Comparison of ENCODE assay signal across 22 cellular contexts in the genomic region with DNA sequence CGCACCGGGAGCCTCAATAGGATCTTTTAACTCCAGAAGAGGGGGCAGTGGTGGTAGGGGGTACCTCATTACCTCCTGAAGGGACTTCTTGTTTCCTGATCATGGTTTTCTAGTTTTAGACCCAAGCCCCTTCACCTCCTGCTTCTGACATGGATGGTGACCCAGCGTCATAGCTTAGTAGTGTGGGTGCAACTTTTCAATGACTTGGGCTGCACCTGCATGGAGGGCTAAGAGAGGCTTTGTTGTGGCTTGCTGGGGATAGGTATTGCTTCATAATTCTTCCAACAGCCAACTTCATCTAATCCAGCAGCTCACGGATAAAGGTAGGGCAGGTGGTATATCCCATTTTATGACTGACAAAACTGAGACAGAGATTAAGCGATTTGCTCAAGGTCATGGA. TPM values are rescaled to one million over a fixed set of nuclear protein-coding genes. Genes with fewer than 3 reads are reported as not detected.
DNase-seq lines count a peak whose midpoint lies in the region; ATAC-seq, FAIRE-seq and TF ChIP-seq lines count a peak whose summit lies in the region.
"Had no signal": no experiment of that assay in that cellular context is flagged by ENCODE, and none has a peak within 500 bp of the region (broad histone marks: within the 10 kb centered on the region; RNA-seq: fewer than 3 reads in every experiment).

No MANE protein-coding gene starts in this region.

- H3K9ac ChIP-seq in astrocyte (ENCODE audit: low read length): no peak overlapping the region

- H3K36me3 ChIP-seq in astrocyte (ENCODE audit: insufficient read depth, low read length) (no peaks in the 10 kb centered on the region), lower lobe of right lung (no peaks in the 10 kb centered on the region)
- H3K36me3 ChIP-seq: heart left ventricle, upper lobe of right lung had no signal

- peaks cover 16% of the 10 kb centered on the region for H4K20me1 ChIP-seq in astrocyte (ENCODE audit: insufficient read depth, low read length)

- no peak for DNase-seq in T-helper 2 cell treated with Interferon-gamma antibody and Interleukin-4, amounts not matched to agents 5 μg/mL and 100 μg/mL, for 36 hours (ENCODE audit: low spot score)
- no peak for DNase-seq in T-helper 2 cell
- DNase-seq in HL-60 (ENCODE audit: low read depth in 1 of 2, low spot score in 1 of 2): no peak
- DNase-seq in astrocyte (ENCODE audit: low read depth): no peak
- DNase-seq in osteocyte (ENCODE audit: extremely low spot score, unreplicated experiment): no peak
- DNase-seq in lower lobe of right lung: no peak
- DNase-seq in RCC 7860 (ENCODE audit: low spot score): no peak
- no peak for DNase-seq in NCI-H2227 treated with DMSO at 0.1 percent for 48 hours (lab: John Stamatoyannopoulos, UW)
- DNase-seq: activated CD4-positive, CD25-positive, alpha-beta regulatory T cell; CD4-positive, alpha-beta memory T cell; heart left ventricle; HFFc6; mesenchymal stem cell; NCI-H1105; NCI-H774; stimulated activated CD4-positive, alpha-beta T cell treated with anti-CD3 and anti-CD28 coated beads, Interleukin-4, amount 100 ng/mL, for 4 hours; upper lobe of right lung had no signal

- no peaks in the 10 kb centered on the region for H3K9me3 Mint-ChIP-seq in T-helper 2 cell treated with Interferon-gamma antibody and Interleukin-4, amounts not matched to agents 5 μg/mL and 100 μg/mL, for 36 hours
- no peaks in the 10 kb centered on the region for H3K9me3 Mint-ChIP-seq in astrocyte (ENCODE audit: unreplicated experiment)
- H3K9me3 Mint-ChIP-seq in osteocyte (ENCODE audit: unreplicated experiment): no peaks in the 10 kb centered on the region
- H3K9me3 Mint-ChIP-seq: activated naive CD4-positive, alpha-beta T cell treated with anti-CD3 and anti-CD28 coated beads, Interleukin-2, amount 50 U/mL, for 24 hours; CD4-positive, alpha-beta memory T cell; HFFc6; IgD-negative memory B cell had no signal

- H3K4me1 Mint-ChIP-seq in T-helper 2 cell treated with Interferon-gamma antibody and Interleukin-4, amounts not matched to agents 5 μg/mL and 100 μg/mL, for 36 hours (ENCODE audit: low read depth): peaks cover 44% of the 10 kb centered on the region
- peaks cover 24% of the 10 kb centered on the region for H3K4me1 Mint-ChIP-seq in astrocyte (ENCODE audit: low read depth, unreplicated experiment)
- peaks cover 78% of the 10 kb centered on the region for H3K4me1 Mint-ChIP-seq in osteocyte (ENCODE audit: unreplicated experiment)

- intact Hi-C loops in lower lobe of right lung (cut with DNase I): no loop called here

- no peak overlapping the region for H3K27ac Mint-ChIP-seq in T-helper 2 cell treated with Interferon-gamma antibody and Interleukin-4, amounts not matched to agents 5 μg/mL and 100 μg/mL, for 36 hours
- no peak overlapping the region for H3K27ac Mint-ChIP-seq in astrocyte (ENCODE audit: unreplicated experiment)
- no peak overlapping the region for H3K27ac Mint-ChIP-seq in osteocyte (ENCODE audit: unreplicated experiment)
- H3K27ac Mint-ChIP-seq: activated naive CD4-positive, alpha-beta T cell treated with anti-CD3 and anti-CD28 coated beads, Interleukin-2, amount 50 U/mL, for 24 hours; CD4-positive, alpha-beta memory T cell; HFFc6 had no signal

- H3K4me2 ChIP-seq in astrocyte (ENCODE audit: low read length): no peak overlapping the region

- TF ChIP-seq CTCF in HL-60 (IDR thresholded peaks at IDR 0.05; ENCODE audit: insufficient read depth, low read length) (no peak), astrocyte (IDR thresholded peaks at IDR 0.05; ENCODE audit: insufficient read depth, low read depth, low read length) (no peak), osteocyte (IDR thresholded peaks at IDR 0.05) (no peak), lower lobe of right lung (IDR thresholded peaks at IDR 0.05) (no peak)

- H2AFZ ChIP-seq in astrocyte (ENCODE audit: low read depth, low read length): no peak overlapping the region

- ATAC-seq in lower lobe of right lung: no peak
- ATAC-seq: heart left ventricle, upper lobe of right lung had no signal

- H3K4me1 ChIP-seq in astrocyte (ENCODE audit: insufficient read depth, low read length): peaks cover 16% of the 10 kb centered on the region
- H3K4me1 ChIP-seq in lower lobe of right lung: peaks cover 14% of the 10 kb centered on the region

- H3K27me3 ChIP-seq in HL-60 (ENCODE audit: insufficient read depth, poor library complexity, severe bottlenecking): no peaks in the 10 kb centered on the region
- peaks cover 6% of the 10 kb centered on the region for H3K27me3 ChIP-seq in astrocyte (ENCODE audit: insufficient read depth, low read length)
- no peaks in the 10 kb centered on the region for H3K27me3 ChIP-seq in lower lobe of right lung (ENCODE audit: low read depth)
- H3K27me3 ChIP-seq: heart left ventricle, upper lobe of right lung had no signal

- H3K4me3 ChIP-seq in HL-60 (replicated peaks; ENCODE audit: insufficient read depth, low read length) (peak overlapping the region; percentile 24), astrocyte (ENCODE audit: insufficient read depth, low read depth, low read length) (no peak overlapping the region), lower lobe of right lung (no peak overlapping the region)
- H3K4me3 ChIP-seq: heart left ventricle, upper lobe of right lung had no signal

- no peaks in the 10 kb centered on the region for H3K9me3 ChIP-seq in astrocyte (ENCODE audit: insufficient read depth, low read depth, low read length)
- no peaks in the 10 kb centered on the region for H3K9me3 ChIP-seq in lower lobe of right lung
- H3K9me3 ChIP-seq: heart left ventricle, upper lobe of right lung had no signal

- peaks cover 60% of the 10 kb centered on the region for H3K36me3 Mint-ChIP-seq in T-helper 2 cell treated with Interferon-gamma antibody and Interleukin-4, amounts not matched to agents 5 μg/mL and 100 μg/mL, for 36 hours (ENCODE audit: low read depth)
- H3K36me3 Mint-ChIP-seq in astrocyte (ENCODE audit: low read depth, unreplicated experiment) (peaks cover 19% of the 10 kb centered on the region), osteocyte (ENCODE audit: unreplicated experiment) (peaks cover 6% of the 10 kb centered on the region)

- H3K79me2 ChIP-seq in astrocyte (ENCODE audit: insufficient read depth, low read length): peaks cover 3% of the 10 kb centered on the region

- no peaks in the 10 kb centered on the region for H3K27me3 Mint-ChIP-seq in T-helper 2 cell treated with Interferon-gamma antibody and Interleukin-4, amounts not matched to agents 5 μg/mL and 100 μg/mL, for 36 hours (ENCODE audit: low read depth)
- peaks cover 9% of the 10 kb centered on the region for H3K27me3 Mint-ChIP-seq in astrocyte (ENCODE audit: low read depth, unreplicated experiment)
- no peaks in the 10 kb centered on the region for H3K27me3 Mint-ChIP-seq in osteocyte (ENCODE audit: unreplicated experiment)
- H3K27me3 Mint-ChIP-seq: CD4-positive, alpha-beta memory T cell; IgD-negative memory B cell had no signal

- H3K4me3 Mint-ChIP-seq in T-helper 2 cell treated with Interferon-gamma antibody and Interleukin-4, amounts not matched to agents 5 μg/mL and 100 μg/mL, for 36 hours: peak overlapping the region; percentile 92
- H3K4me3 Mint-ChIP-seq in astrocyte (ENCODE audit: unreplicated experiment): peak overlapping the region; percentile 45
- peak overlapping the region; percentile 85 for H3K4me3 Mint-ChIP-seq in osteocyte (ENCODE audit: unreplicated experiment)
- H3K4me3 Mint-ChIP-seq: activated naive CD4-positive, alpha-beta T cell treated with anti-CD3 and anti-CD28 coated beads, Interleukin-2, amount 50 U/mL, for 24 hours; HFFc6 had no signal

- H3K27ac ChIP-seq in HL-60 (replicated peaks) (no peak overlapping the region), astrocyte (ENCODE audit: low read depth, low read length) (no peak overlapping the region), lower lobe of right lung (no peak overlapping the region)
- H3K27ac ChIP-seq: heart left ventricle, upper lobe of right lung had no signal

- no peak for FAIRE-seq in astrocyte (lab: Jason Lieb, UNC)
- FAIRE-seq in RCC 7860 (lab: Jason Lieb, UNC): no peak
- FAIRE-seq: A204.1, bronchial epithelial cell, islet of Langerhans had no signal

RNA-seq across cellular contexts. Expression of a gene that starts 3.0 kb away (rescaled TPM):
- 45.9 and 48.9 TPM in 2 replicates for total RNA-seq in astrocyte
- 78.7 and 81.8 TPM in 2 replicates for total RNA-seq in osteocyte
- total RNA-seq in lower lobe of right lung: 9.7 TPM
